14 cellular contexts compared by ENCODE assay signal in genomic region chr6:37866590-37867507, GRCh38. TPM values are rescaled to one million over a fixed set of nuclear protein-coding genes. Genes with fewer than 3 reads are reported as not detected.
A peak's percentile ranks its signal among the peaks of the same experiment; 100 is the strongest.
DNase-seq lines count a peak whose midpoint lies in the region; ATAC-seq and TF ChIP-seq lines count a peak whose summit lies in the region.
"Had no signal": no experiment of that assay in that cellular context is flagged by ENCODE, and none has a peak within 500 bp of the region (broad histone marks: within the 10 kb centered on the region; RNA-seq: fewer than 3 reads in every experiment).

No MANE protein-coding gene starts in this region.

- H3K27me3 ChIP-seq in OCI-LY1 (ENCODE audit: insufficient read depth, low read length) = no peaks in the 10 kb centered on the region

- TF ChIP-seq CTCF in OCI-LY1 (IDR thresholded peaks at IDR 0.05; ENCODE audit: low read length) = no peak
- no peak for TF ChIP-seq CTCF in coronary artery (IDR thresholded peaks at IDR 0.05)

- H4K20me1 ChIP-seq in OCI-LY1 (ENCODE audit: insufficient read depth, low read length) = no peaks in the 10 kb centered on the region

- H3K9me2 ChIP-seq in OCI-LY1 (ENCODE audit: low read depth, low read length) = no peaks in the 10 kb centered on the region

- peak overlapping the region; percentile 18; the same call in 1 of the 2 replicates for H3K4me2 ChIP-seq in OCI-LY1 (ENCODE audit: low read length)

- H3K9ac ChIP-seq in OCI-LY1 (ENCODE audit: low read length) = no peak overlapping the region

- no peaks in the 10 kb centered on the region for H3K27me3 Mint-ChIP-seq in activated CD4-positive, alpha-beta memory T cell treated with anti-CD3 and anti-CD28 coated beads for 36 hours
- no peaks in the 10 kb centered on the region for H3K27me3 Mint-ChIP-seq in activated CD4-positive, alpha-beta memory T cell treated with anti-CD3 and anti-CD28 coated beads, Interleukin-2, amount 10 ng/mL, durations not matched to agents 7 days and 5 days
- no peaks in the 10 kb centered on the region for H3K27me3 Mint-ChIP-seq in effector memory CD8-positive, alpha-beta T cell

- CTCF ChIA-PET in activated CD4-positive, alpha-beta memory T cell treated with anti-CD3 and anti-CD28 coated beads for 36 hours (lab: Charles Lee) = interaction anchor here (0.7 kb wide), 1 partner anchor 310 kb away, joined by 3 read pairs; no protein-coding TSS in a partner anchor
- CTCF ChIA-PET in activated CD4-positive, alpha-beta memory T cell treated with anti-CD3 and anti-CD28 coated beads, Interleukin-2, amount 10 ng/mL, durations not matched to agents 7 days and 5 days (lab: Charles Lee) = interaction anchor here (0.6 kb wide), 1 partner anchor 16 kb away, joined by 4 read pairs; no protein-coding TSS in a partner anchor

- H3K4me1 ChIP-seq in OCI-LY1 (ENCODE audit: insufficient read depth, low read length, severe bottlenecking) = peaks cover 13% of the 10 kb centered on the region

- peaks cover 9% of the 10 kb centered on the region for H3K36me3 Mint-ChIP-seq in activated CD4-positive, alpha-beta memory T cell treated with anti-CD3 and anti-CD28 coated beads for 36 hours
- H3K36me3 Mint-ChIP-seq in activated CD4-positive, alpha-beta memory T cell treated with anti-CD3 and anti-CD28 coated beads, Interleukin-2, amount 10 ng/mL, durations not matched to agents 7 days and 5 days (ENCODE audit: low read depth) = peaks cover 19% of the 10 kb centered on the region
- peaks cover 12% of the 10 kb centered on the region for H3K36me3 Mint-ChIP-seq in effector memory CD8-positive, alpha-beta T cell (ENCODE audit: insufficient read depth)
- H3K36me3 Mint-ChIP-seq in stimulated activated effector memory CD8-positive, alpha-beta T cell treated with anti-CD3 and anti-CD28 coated beads, Interleukin-12 subunit alpha, Interleukin-12 subunit beta, amount 100 ng/mL, for 72 hours = peaks cover 5% of the 10 kb centered on the region

- H3K79me2 ChIP-seq in OCI-LY1 (ENCODE audit: insufficient read depth, low read length) = no peaks in the 10 kb centered on the region; the same call in 1 of the 2 replicates

- H2AFZ ChIP-seq in OCI-LY1 (ENCODE audit: low read length) = no peak overlapping the region

- H3K9me3 Mint-ChIP-seq in activated CD4-positive, alpha-beta memory T cell treated with anti-CD3 and anti-CD28 coated beads for 36 hours = peaks cover 11% of the 10 kb centered on the region
- H3K9me3 Mint-ChIP-seq in activated CD4-positive, alpha-beta memory T cell treated with anti-CD3 and anti-CD28 coated beads, Interleukin-2, amount 10 ng/mL, durations not matched to agents 7 days and 5 days = peaks cover 11% of the 10 kb centered on the region
- peaks cover 0 to 2% of the 10 kb centered on the region in 2 donors for H3K9me3 Mint-ChIP-seq in effector memory CD8-positive, alpha-beta T cell
- H3K9me3 Mint-ChIP-seq in stimulated activated effector memory CD8-positive, alpha-beta T cell treated with anti-CD3 and anti-CD28 coated beads, Interleukin-12 subunit alpha, Interleukin-12 subunit beta, amount 100 ng/mL, for 72 hours = peaks cover 5% of the 10 kb centered on the region

- no peaks in the 10 kb centered on the region for H3F3A ChIP-seq in OCI-LY1 (ENCODE audit: insufficient read depth, low read length)

- peak overlapping the region; percentile 15 for H3K27ac Mint-ChIP-seq in activated CD4-positive, alpha-beta memory T cell treated with anti-CD3 and anti-CD28 coated beads for 36 hours
- H3K27ac Mint-ChIP-seq in activated CD4-positive, alpha-beta memory T cell treated with anti-CD3 and anti-CD28 coated beads, Interleukin-2, amount 10 ng/mL, durations not matched to agents 7 days and 5 days = no peak overlapping the region
- peak overlapping the region; percentile 47 to 66 for H3K27ac Mint-ChIP-seq in effector memory CD8-positive, alpha-beta T cell
- H3K27ac Mint-ChIP-seq in stimulated activated effector memory CD8-positive, alpha-beta T cell treated with anti-CD3 and anti-CD28 coated beads, Interleukin-12 subunit alpha, Interleukin-12 subunit beta, amount 100 ng/mL, for 72 hours = peak overlapping the region; percentile 68

- POLR2A ChIA-PET in activated CD4-positive, alpha-beta memory T cell treated with anti-CD3 and anti-CD28 coated beads for 36 hours (lab: Charles Lee) = no interaction called here
- POLR2A ChIA-PET in activated CD4-positive, alpha-beta memory T cell treated with anti-CD3 and anti-CD28 coated beads, Interleukin-2, amount 10 ng/mL, durations not matched to agents 7 days and 5 days (lab: Charles Lee) = no interaction called here

- ATAC-seq in effector memory CD8-positive, alpha-beta T cell (replicated peaks) = peak; percentile 47
- ATAC-seq in stimulated activated effector memory CD8-positive, alpha-beta T cell treated with anti-CD3 and anti-CD28 coated beads, Interleukin-12 subunit alpha, Interleukin-12 subunit beta, amount 100 ng/mL, for 72 hours = peak; percentile 74

- H3K4me3 ChIP-seq in OCI-LY1 (ENCODE audit: low read depth, low read length, poor library complexity, severe bottlenecking) (no peak overlapping the region), coronary artery (no peak overlapping the region)
- H3K4me3 ChIP-seq: lower lobe of right lung had no signal

- no peak overlapping the region for H3K27ac ChIP-seq in OCI-LY1 (ENCODE audit: low read depth, low read length, poor library complexity, severe bottlenecking)
- H3K27ac ChIP-seq in coronary artery = no peak overlapping the region
- H3K27ac ChIP-seq: lower lobe of right lung had no signal

- no peak for DNase-seq in activated CD4-positive, alpha-beta memory T cell treated with anti-CD3 and anti-CD28 coated beads for 36 hours
- DNase-seq in activated CD4-positive, alpha-beta memory T cell treated with anti-CD3 and anti-CD28 coated beads, Interleukin-2, amount 10 ng/mL, durations not matched to agents 7 days and 5 days = no peak
- no peak for DNase-seq in effector memory CD8-positive, alpha-beta T cell
- DNase-seq in stimulated activated effector memory CD8-positive, alpha-beta T cell treated with anti-CD3 and anti-CD28 coated beads, Interleukin-12 subunit alpha, Interleukin-12 subunit beta, amount 100 ng/mL, for 72 hours (ENCODE audit: low spot score in 2 of 2) = no peak
- DNase-seq in NCI-H748 (lab: John Stamatoyannopoulos, UW; ENCODE audit: unreplicated experiment) = no peak
- no peak for DNase-seq in coronary artery (ENCODE audit: low spot score)
- no peak for DNase-seq in ureter (ENCODE audit: low spot score)
- DNase-seq: amygdala, DMS153, lower lobe of right lung, NCI-H187 treated with DMSO at 0.1 percent for 48 hours, NCI-H524 treated with DMSO at 0.1 percent for 48 hours, T1000 had no signal

- H3K4me1 Mint-ChIP-seq in activated CD4-positive, alpha-beta memory T cell treated with anti-CD3 and anti-CD28 coated beads for 36 hours (ENCODE audit: low read depth) = peaks cover 66% of the 10 kb centered on the region
- H3K4me1 Mint-ChIP-seq in activated CD4-positive, alpha-beta memory T cell treated with anti-CD3 and anti-CD28 coated beads, Interleukin-2, amount 10 ng/mL, durations not matched to agents 7 days and 5 days = peaks cover 25% of the 10 kb centered on the region
- peaks cover 41 to 56% of the 10 kb centered on the region in 2 donors for H3K4me1 Mint-ChIP-seq in effector memory CD8-positive, alpha-beta T cell (ENCODE audit: low read depth in 2 of 2)
- H3K4me1 Mint-ChIP-seq in stimulated activated effector memory CD8-positive, alpha-beta T cell treated with anti-CD3 and anti-CD28 coated beads, Interleukin-12 subunit alpha, Interleukin-12 subunit beta, amount 100 ng/mL, for 72 hours = peaks cover 53% of the 10 kb centered on the region

- H3K36me3 ChIP-seq in OCI-LY1 (ENCODE audit: insufficient read depth, low read length) = no peaks in the 10 kb centered on the region
- H3K36me3 ChIP-seq: lower lobe of right lung had no signal

- intact Hi-C loops in activated CD4-positive, alpha-beta memory T cell treated with anti-CD3 and anti-CD28 coated beads for 36 hours (cut with micrococcal nuclease) = loop anchor here (2.0 to 10.0 kb wide), 3 partner anchors 76 to 162 kb away; no protein-coding TSS in a partner anchor

- no peak overlapping the region for H3K4me3 Mint-ChIP-seq in activated CD4-positive, alpha-beta memory T cell treated with anti-CD3 and anti-CD28 coated beads for 36 hours
- no peak overlapping the region for H3K4me3 Mint-ChIP-seq in activated CD4-positive, alpha-beta memory T cell treated with anti-CD3 and anti-CD28 coated beads, Interleukin-2, amount 10 ng/mL, durations not matched to agents 7 days and 5 days
- peak overlapping the region; percentile 17 to 34 for H3K4me3 Mint-ChIP-seq in effector memory CD8-positive, alpha-beta T cell
- H3K4me3 Mint-ChIP-seq in stimulated activated effector memory CD8-positive, alpha-beta T cell treated with anti-CD3 and anti-CD28 coated beads, Interleukin-12 subunit alpha, Interleukin-12 subunit beta, amount 100 ng/mL, for 72 hours = peak overlapping the region; percentile 2

- no peaks in the 10 kb centered on the region for H3K9me3 ChIP-seq in OCI-LY1 (ENCODE audit: low read length)
- H3K9me3 ChIP-seq: lower lobe of right lung had no signal

RNA-seq across cellular contexts. Expression of gene ZFAND3, which starts 47.3 kb away (rescaled TPM):
- total RNA-seq in activated CD4-positive, alpha-beta memory T cell treated with anti-CD3 and anti-CD28 coated beads for 36 hours = 10 to 100 TPM; 35.1 to 36.4 TPM
- total RNA-seq in activated CD4-positive, alpha-beta memory T cell treated with anti-CD3 and anti-CD28 coated beads, Interleukin-2, amount 10 ng/mL, durations not matched to agents 7 days and 5 days = 10 to 100 TPM; 35.2 to 38.2 TPM
- 123 TPM for total RNA-seq in ureter

Comparison
In these comparisons a context has a peak if more than half of its experiments do, and no peak if none do; other contexts are left out.
1. H3K4me3 Mint-ChIP-seq: peak in effector memory CD8-positive, alpha-beta T cell (2 of 2) and stimulated activated effector memory CD8-positive, alpha-beta T cell treated with anti-CD3 and anti-CD28 coated beads, Interleukin-12 subunit alpha, Interleukin-12 subunit beta, amount 100 ng/mL, for 72 hours (single experiment); none in activated CD4-positive, alpha-beta memory T cell treated with anti-CD3 and anti-CD28 coated beads for 36 hours (single experiment) and activated CD4-positive, alpha-beta memory T cell treated with anti-CD3 and anti-CD28 coated beads, Interleukin-2, amount 10 ng/mL, durations not matched to agents 7 days and 5 days (single experiment).